In genomic region chr11:292211-293121, GRCh38 we compare ENCODE assay signal across 1 cellular context.
A peak's percentile ranks its signal among the peaks of the same experiment; 100 is the strongest.
TF ChIP-seq lines count a peak whose summit lies in the region.

No MANE protein-coding gene starts in this region.

TF ChIP-seq in K562, 482 proteins besides CTCF, POLR2A, EP300 and RAD21:
- peak; percentile 41 for TF ChIP-seq RBFOX2 (IDR thresholded peaks at IDR 0.05; ENCODE audit: low read depth, low read length)
- no peak for TF ChIP-seq CBFB (CRISPR knock-in tag; IDR thresholded peaks at IDR 0.05)
TF ChIP-seq in K562: peak in this region for 1.
